Comparison of ENCODE assay signal across 22 cellular contexts in genomic region chr3:122406198-122406597, GRCh38. TPM values are rescaled to one million over a fixed set of nuclear protein-coding genes. Genes with fewer than 3 reads are reported as not detected.
DNase-seq lines count a peak whose midpoint lies in the region; ATAC-seq and TF ChIP-seq lines count a peak whose summit lies in the region.
"Had no signal": no experiment of that assay in that cellular context is flagged by ENCODE, and none has a peak within 500 bp of the region (broad histone marks: within the 10 kb centered on the region; RNA-seq: fewer than 3 reads in every experiment).

No MANE protein-coding gene starts in this region.

- peak overlapping the region in 1 of 3 donors; percentile 4 for H3K4me3 ChIP-seq in skeletal muscle tissue (ENCODE audit: low read length in 3 of 3)
- no peak overlapping the region for H3K4me3 ChIP-seq in CD4-positive, alpha-beta memory T cell (ENCODE audit: low read length in 2 of 2)
- H3K4me3 ChIP-seq: GM23338, vagina had no signal

- peaks cover 35% of the 10 kb centered on the region for H3K4me1 Mint-ChIP-seq in activated CD8-positive, alpha-beta T cell treated with anti-CD3 and anti-CD28 coated beads for 36 hours (ENCODE audit: low read depth)
- H3K4me1 Mint-ChIP-seq in activated CD8-positive, alpha-beta T cell treated with anti-CD3 and anti-CD28 coated beads, Interleukin-2, amount 10 ng/mL, durations not matched to agents 7 days and 5 days (ENCODE audit: low read depth) = no peaks in the 10 kb centered on the region
- peaks cover 8% of the 10 kb centered on the region for H3K4me1 Mint-ChIP-seq in T-helper 17 cell
- H3K4me1 Mint-ChIP-seq in CD4-positive, alpha-beta memory T cell = peaks cover 0 to 10% (median 3%) of the 10 kb centered on the region in 4 donors
- H3K4me1 Mint-ChIP-seq: GM23338 had no signal

- peak overlapping the region; percentile 79 for H3K27ac Mint-ChIP-seq in activated CD8-positive, alpha-beta T cell treated with anti-CD3 and anti-CD28 coated beads for 36 hours
- no peak overlapping the region for H3K27ac Mint-ChIP-seq in activated CD8-positive, alpha-beta T cell treated with anti-CD3 and anti-CD28 coated beads, Interleukin-2, amount 10 ng/mL, durations not matched to agents 7 days and 5 days
- H3K27ac Mint-ChIP-seq in T-helper 17 cell = peak overlapping the region; percentile 89
- peak overlapping the region in 1 of 7 donors; percentile 25 for H3K27ac Mint-ChIP-seq in CD4-positive, alpha-beta memory T cell
- H3K27ac Mint-ChIP-seq: CD14-positive monocyte; dendritic cell treated with granulocyte-macrophage colony-stimulating factor and Interleukin-4, amounts not matched to agents 40 ng/mL and 50 ng/mL, for 4 days; GM23338 had no signal

- POLR2A ChIA-PET in activated CD8-positive, alpha-beta T cell treated with anti-CD3 and anti-CD28 coated beads for 36 hours (lab: Charles Lee) = interaction anchor here (2.5 kb wide), 1 partner anchor 10 kb away, joined by 6 read pairs; the partner anchor contains the start of gene WDR5B
- POLR2A ChIA-PET in activated CD8-positive, alpha-beta T cell treated with anti-CD3 and anti-CD28 coated beads, Interleukin-2, amount 10 ng/mL, durations not matched to agents 7 days and 5 days (lab: Charles Lee) = no interaction called here
- POLR2A ChIA-PET in CD4-positive, alpha-beta memory T cell (lab: Charles Lee; ENCODE audit: partially characterized antibody) = interaction anchor here (1.9 to 2.2 kb wide), 2 partner anchors 10 to 23 kb away, joined by 8 to 10 read pairs; partner anchors contain the start of genes FAM162A, MIX23 and WDR5B

- DNase-seq in activated CD8-positive, alpha-beta T cell treated with anti-CD3 and anti-CD28 coated beads for 36 hours = peak; percentile 38
- no peak for DNase-seq in activated CD8-positive, alpha-beta T cell treated with anti-CD3 and anti-CD28 coated beads, Interleukin-2, amount 10 ng/mL, durations not matched to agents 7 days and 5 days
- DNase-seq in T-helper 17 cell = no peak
- DNase-seq in CD4-positive, alpha-beta memory T cell = no peak
- DNase-seq: ACHN; activated naive CD4-positive, alpha-beta T cell; foreskin melanocyte; left cardiac atrium; NCI-H1436 treated with DMSO at 0.1 percent for 48 hours; NCI-H82; substantia nigra; SW 1271 had no signal

- intact Hi-C loops in activated CD8-positive, alpha-beta T cell treated with anti-CD3 and anti-CD28 coated beads for 36 hours (cut with micrococcal nuclease) = no loop called here
- intact Hi-C loops in CD4-positive, alpha-beta memory T cell (cut with micrococcal nuclease) = no loop called here

- no peaks in the 10 kb centered on the region for H3K27me3 Mint-ChIP-seq in activated CD8-positive, alpha-beta T cell treated with anti-CD3 and anti-CD28 coated beads for 36 hours
- H3K27me3 Mint-ChIP-seq in activated CD8-positive, alpha-beta T cell treated with anti-CD3 and anti-CD28 coated beads, Interleukin-2, amount 10 ng/mL, durations not matched to agents 7 days and 5 days (ENCODE audit: low read depth) = no peaks in the 10 kb centered on the region
- no peaks in the 10 kb centered on the region for H3K27me3 Mint-ChIP-seq in T-helper 17 cell
- H3K27me3 Mint-ChIP-seq in CD4-positive, alpha-beta memory T cell = no peaks in the 10 kb centered on the region
- H3K27me3 Mint-ChIP-seq: dendritic cell treated with granulocyte-macrophage colony-stimulating factor and Interleukin-4, amounts not matched to agents 40 ng/mL and 50 ng/mL, for 4 days had no signal

- peaks cover 15 to 18% (median 16%) of the 10 kb centered on the region in 3 donors for H3K4me1 ChIP-seq in skeletal muscle tissue (ENCODE audit: control insufficient read depth in 3 of 3, insufficient read depth in 3 of 3, low read length in 3 of 3)
- H3K4me1 ChIP-seq in CD4-positive, alpha-beta memory T cell (ENCODE audit: insufficient read depth, low read length) = no peaks in the 10 kb centered on the region
- H3K4me1 ChIP-seq: vagina had no signal

- CTCF ChIA-PET in activated CD8-positive, alpha-beta T cell treated with anti-CD3 and anti-CD28 coated beads for 36 hours (lab: Charles Lee) = interaction anchor here (1.8 to 2.4 kb wide), 2 partner anchors 13 to 21 kb away, joined by 9 to 10 read pairs; partner anchors contain the start of gene FAM162A
- CTCF ChIA-PET in activated CD8-positive, alpha-beta T cell treated with anti-CD3 and anti-CD28 coated beads, Interleukin-2, amount 10 ng/mL, durations not matched to agents 7 days and 5 days (lab: Charles Lee) = interaction anchor here (1.2 to 1.3 kb wide), 2 partner anchors 13 to 22 kb away, joined by 3 to 6 read pairs; partner anchors contain the start of gene FAM162A
- CTCF ChIA-PET in CD4-positive, alpha-beta memory T cell (lab: Charles Lee; ENCODE audit: partially characterized antibody) = no interaction called here

- no peaks in the 10 kb centered on the region for H3K9me3 Mint-ChIP-seq in activated CD8-positive, alpha-beta T cell treated with anti-CD3 and anti-CD28 coated beads for 36 hours
- H3K9me3 Mint-ChIP-seq in activated CD8-positive, alpha-beta T cell treated with anti-CD3 and anti-CD28 coated beads, Interleukin-2, amount 10 ng/mL, durations not matched to agents 7 days and 5 days (ENCODE audit: insufficient read depth) = no peaks in the 10 kb centered on the region
- no peaks in the 10 kb centered on the region for H3K9me3 Mint-ChIP-seq in CD4-positive, alpha-beta memory T cell
- H3K9me3 Mint-ChIP-seq: dendritic cell treated with granulocyte-macrophage colony-stimulating factor and Interleukin-4, amounts not matched to agents 40 ng/mL and 50 ng/mL, for 4 days; GM23338 had no signal

- H3K9me3 ChIP-seq in T-helper 17 cell (ENCODE audit: control insufficient read depth, low read length, poor library complexity, severe bottlenecking) = no peaks in the 10 kb centered on the region
- no peaks in the 10 kb centered on the region for H3K9me3 ChIP-seq in skeletal muscle tissue (ENCODE audit: control insufficient read depth in 3 of 3, low read length in 3 of 3)
- no peaks in the 10 kb centered on the region for H3K9me3 ChIP-seq in CD4-positive, alpha-beta memory T cell (ENCODE audit: control insufficient read depth in 1 of 2, low read length in 2 of 2)
- H3K9me3 ChIP-seq: neutrophil, vagina had no signal

- peak; percentile 64 for ATAC-seq in activated CD8-positive, alpha-beta T cell treated with anti-CD3 and anti-CD28 coated beads for 36 hours
- no peak for ATAC-seq in activated CD8-positive, alpha-beta T cell treated with anti-CD3 and anti-CD28 coated beads, Interleukin-2, amount 10 ng/mL, durations not matched to agents 7 days and 5 days
- peak; percentile 72 for ATAC-seq in GM19351 (IDR thresholded peaks at IDR 0.05; ENCODE audit: unreplicated experiment)
- no peak for ATAC-seq in T-helper 17 cell
- no peak for ATAC-seq in GM21381 (IDR thresholded peaks at IDR 0.05; ENCODE audit: unreplicated experiment)
- no peak for ATAC-seq in GM18907 (IDR thresholded peaks at IDR 0.05; ENCODE audit: unreplicated experiment)
- ATAC-seq: GM23338, left cardiac atrium had no signal

- no peak overlapping the region for H3K4me3 Mint-ChIP-seq in activated CD8-positive, alpha-beta T cell treated with anti-CD3 and anti-CD28 coated beads for 36 hours
- no peak overlapping the region for H3K4me3 Mint-ChIP-seq in activated CD8-positive, alpha-beta T cell treated with anti-CD3 and anti-CD28 coated beads, Interleukin-2, amount 10 ng/mL, durations not matched to agents 7 days and 5 days
- H3K4me3 Mint-ChIP-seq in T-helper 17 cell = no peak overlapping the region
- H3K4me3 Mint-ChIP-seq in CD4-positive, alpha-beta memory T cell = no peak overlapping the region
- H3K4me3 Mint-ChIP-seq: CD14-positive monocyte; dendritic cell treated with granulocyte-macrophage colony-stimulating factor and Interleukin-4, amounts not matched to agents 40 ng/mL and 50 ng/mL, for 4 days; GM23338 had no signal

- H3K9ac ChIP-seq in skeletal muscle tissue (ENCODE audit: low read depth in 1 of 3, low read length in 3 of 3) = no peak overlapping the region

- no peaks in the 10 kb centered on the region for H3K27me3 ChIP-seq in skeletal muscle tissue (ENCODE audit: control insufficient read depth in 3 of 3, insufficient read depth in 3 of 3, low read length in 3 of 3)
- H3K27me3 ChIP-seq in CD4-positive, alpha-beta memory T cell (ENCODE audit: insufficient read depth, low read length) = no peaks in the 10 kb centered on the region
- H3K27me3 ChIP-seq: neutrophil, vagina had no signal

- H3K36me3 ChIP-seq in skeletal muscle tissue (ENCODE audit: control insufficient read depth in 3 of 3, insufficient read depth in 3 of 3, low read length in 3 of 3) = peaks cover 18 to 52% (median 32%) of the 10 kb centered on the region in 3 donors
- peaks cover 69% of the 10 kb centered on the region for H3K36me3 ChIP-seq in CD4-positive, alpha-beta memory T cell (ENCODE audit: insufficient read depth, low read length)

- peak overlapping the region; percentile 87 for H3K27ac ChIP-seq in skeletal muscle tissue (ENCODE audit: low read depth, low read length)
- no peak overlapping the region for H3K27ac ChIP-seq in CD4-positive, alpha-beta memory T cell (ENCODE audit: low read depth, low read length)
- H3K27ac ChIP-seq: neutrophil, RWPE1, vagina had no signal

- no peak for TF ChIP-seq CTCF in activated CD8-positive, alpha-beta T cell treated with anti-CD3 and anti-CD28 coated beads for 36 hours (IDR thresholded peaks at IDR 0.05)

- H3K36me3 Mint-ChIP-seq in activated CD8-positive, alpha-beta T cell treated with anti-CD3 and anti-CD28 coated beads for 36 hours (ENCODE audit: low read depth) = peaks cover 59% of the 10 kb centered on the region
- H3K36me3 Mint-ChIP-seq in activated CD8-positive, alpha-beta T cell treated with anti-CD3 and anti-CD28 coated beads, Interleukin-2, amount 10 ng/mL, durations not matched to agents 7 days and 5 days (ENCODE audit: low read depth) = peaks cover 40% of the 10 kb centered on the region
- H3K36me3 Mint-ChIP-seq in T-helper 17 cell (ENCODE audit: low read depth) = peaks cover 9% of the 10 kb centered on the region
- peaks cover 50 to 75% of the 10 kb centered on the region in 2 donors for H3K36me3 Mint-ChIP-seq in CD4-positive, alpha-beta memory T cell

RNA-seq across cellular contexts. Expression of gene WDR5B, which starts 9.7 kb away (rescaled TPM):
- 1 to 10 TPM; 3.2 to 3.4 TPM for total RNA-seq in activated CD8-positive, alpha-beta T cell treated with anti-CD3 and anti-CD28 coated beads for 36 hours
- 1 to 10 TPM; 4.5 to 5.1 TPM for total RNA-seq in activated CD8-positive, alpha-beta T cell treated with anti-CD3 and anti-CD28 coated beads, Interleukin-2, amount 10 ng/mL, durations not matched to agents 7 days and 5 days
- total RNA-seq in T-helper 17 cell (1 to 10 TPM; 4.6 to 5.1 TPM), skeletal muscle tissue (4.7 TPM)
- 10 to 100 TPM; 19.2 to 19.4 TPM for total RNA-seq in CD4-positive, alpha-beta memory T cell
- 1 to 10 TPM; 1.0 to 2.3 TPM for polyA plus RNA-seq in CD4-positive, alpha-beta memory T cell

RNA-seq across cellular contexts. Expression of gene FAM162A, which starts 22.2 kb away (rescaled TPM):
- 100 to 1,000 TPM; 202 to 204 TPM for total RNA-seq in activated CD8-positive, alpha-beta T cell treated with anti-CD3 and anti-CD28 coated beads for 36 hours
- 10 to 100 TPM; 78.0 to 78.4 TPM for total RNA-seq in activated CD8-positive, alpha-beta T cell treated with anti-CD3 and anti-CD28 coated beads, Interleukin-2, amount 10 ng/mL, durations not matched to agents 7 days and 5 days
- total RNA-seq in T-helper 17 cell (10 to 100 TPM; 18.3 to 27.6 TPM), skeletal muscle tissue (13.0 TPM)
- total RNA-seq in CD4-positive, alpha-beta memory T cell = 10 to 100 TPM; 31.1 to 32.8 TPM
- polyA plus RNA-seq in CD4-positive, alpha-beta memory T cell = 100 to 1,000 TPM in 1 of 2 donors, 10 to 100 TPM in 1; 96.6 to 136 TPM

RNA-seq across cellular contexts. Expression of gene MIX23, which starts 23.2 kb away (rescaled TPM):
- 100 to 1,000 TPM; 154 to 168 TPM for total RNA-seq in activated CD8-positive, alpha-beta T cell treated with anti-CD3 and anti-CD28 coated beads for 36 hours
- 10 to 100 TPM; 40.0 to 47.3 TPM for total RNA-seq in activated CD8-positive, alpha-beta T cell treated with anti-CD3 and anti-CD28 coated beads, Interleukin-2, amount 10 ng/mL, durations not matched to agents 7 days and 5 days
- total RNA-seq in T-helper 17 cell = 10 to 100 TPM; 13.7 to 17.1 TPM
- 27.7 TPM for total RNA-seq in skeletal muscle tissue
- total RNA-seq in CD4-positive, alpha-beta memory T cell = 10 to 100 TPM; 23.4 to 25.1 TPM
- polyA plus RNA-seq in CD4-positive, alpha-beta memory T cell = 1 to 10 TPM; 5.3 to 8.9 TPM

Comparison
In these comparisons a context has a peak if more than half of its experiments do, and no peak if none do; other contexts are left out.
1. ATAC-seq: peak in activated CD8-positive, alpha-beta T cell treated with anti-CD3 and anti-CD28 coated beads for 36 hours (single experiment) and GM19351 (single experiment); none in activated CD8-positive, alpha-beta T cell treated with anti-CD3 and anti-CD28 coated beads, Interleukin-2, amount 10 ng/mL, durations not matched to agents 7 days and 5 days (single experiment), T-helper 17 cell (single experiment), GM21381 (single experiment) and GM18907 (single experiment).